In genomic region chr11:34036456-34036855, GRCh38 we compare ENCODE assay signal across 27 cellular contexts.
"Had no signal": no experiment of that assay in that cellular context is flagged by ENCODE, and none has a peak within 500 bp of the region (broad histone marks: within the 10 kb centered on the region; RNA-seq: fewer than 3 reads in every experiment).

No MANE protein-coding gene starts in this region.

- H3K27ac ChIP-seq: body of pancreas, cardiac muscle cell, heart left ventricle, parathyroid adenoma, psoas muscle, thyroid gland, upper lobe of left lung had no signal

- H3K4me3 ChIP-seq: body of pancreas, cardiac muscle cell, heart left ventricle, psoas muscle, thyroid gland, upper lobe of left lung had no signal

- ATAC-seq: activated CD8-positive, alpha-beta T cell treated with anti-CD3 and anti-CD28 coated beads for 36 hours; activated naive CD8-positive, alpha-beta T cell treated with anti-CD3 and anti-CD28 coated beads, Interleukin-2, amount 50 U/mL, for 24 hours; activated T-cell treated with anti-CD3 and anti-CD28 coated beads, Interleukin-2, amount 50 U/mL, for 4 hours; activated T-helper 17 cell treated with anti-CD3 and anti-CD28 coated beads, Interleukin-2, amount 50 U/mL, for 72 hours; body of pancreas; heart left ventricle; left cardiac atrium; naive thymus-derived CD8-positive, alpha-beta T cell; psoas muscle; stimulated activated effector memory CD8-positive, alpha-beta T cell treated with anti-CD3 and anti-CD28 coated beads, Interleukin-12 subunit alpha, Interleukin-12 subunit beta, amount 100 ng/mL, for 72 hours; T-cell had no signal

- H3K27me3 ChIP-seq: body of pancreas, cardiac muscle cell, heart left ventricle, thyroid gland, upper lobe of left lung had no signal

- H3K36me3 ChIP-seq: cardiac muscle cell, heart left ventricle, thyroid gland, upper lobe of left lung had no signal

- H3K4me1 ChIP-seq: body of pancreas, heart left ventricle, psoas muscle, thyroid gland, upper lobe of left lung had no signal

- H3K9me3 ChIP-seq: body of pancreas, heart left ventricle, psoas muscle, thyroid gland, upper lobe of left lung had no signal

- FAIRE-seq: endothelial cell of umbilical vein, islet of Langerhans had no signal

- DNase-seq: activated B cell treated with CpG ODN at 0.5 μM for 24 hours; activated CD4-positive, alpha-beta T cell treated with anti-CD3 and anti-CD28 coated beads, Interleukin-2, amount 50 U/mL, for 1 hour; activated CD8-positive, alpha-beta T cell treated with anti-CD3 and anti-CD28 coated beads for 36 hours; activated gamma-delta T cell treated with Interleukin-2 at 50 U/mL for 16 hours; activated naive CD4-positive, alpha-beta T cell treated with anti-CD3 and anti-CD28 coated beads, Interleukin-2, amount 50 U/mL, for 16 hours; activated naive CD8-positive, alpha-beta T cell treated with anti-CD3 and anti-CD28 coated beads, Interleukin-2, amount 50 U/mL, for 24 hours; activated T-cell treated with anti-CD3 and anti-CD28 coated beads, Interleukin-2, amount 50 U/mL, for 4 hours; anterior cingulate cortex; body of pancreas; cerebellar nuclear complex; cortex of kidney; foreskin fibroblast; heart left ventricle; left cardiac atrium; naive thymus-derived CD8-positive, alpha-beta T cell; occipital lobe; psoas muscle; stimulated activated CD4-positive, alpha-beta T cell treated with anti-CD3 and anti-CD28 coated beads, Interleukin-4, amount 100 ng/mL, for 24 hours; T-cell; thyroid gland; upper lobe of left lung had no signal
